ENCODE assay signal across 1 cellular context in the genomic region with DNA sequence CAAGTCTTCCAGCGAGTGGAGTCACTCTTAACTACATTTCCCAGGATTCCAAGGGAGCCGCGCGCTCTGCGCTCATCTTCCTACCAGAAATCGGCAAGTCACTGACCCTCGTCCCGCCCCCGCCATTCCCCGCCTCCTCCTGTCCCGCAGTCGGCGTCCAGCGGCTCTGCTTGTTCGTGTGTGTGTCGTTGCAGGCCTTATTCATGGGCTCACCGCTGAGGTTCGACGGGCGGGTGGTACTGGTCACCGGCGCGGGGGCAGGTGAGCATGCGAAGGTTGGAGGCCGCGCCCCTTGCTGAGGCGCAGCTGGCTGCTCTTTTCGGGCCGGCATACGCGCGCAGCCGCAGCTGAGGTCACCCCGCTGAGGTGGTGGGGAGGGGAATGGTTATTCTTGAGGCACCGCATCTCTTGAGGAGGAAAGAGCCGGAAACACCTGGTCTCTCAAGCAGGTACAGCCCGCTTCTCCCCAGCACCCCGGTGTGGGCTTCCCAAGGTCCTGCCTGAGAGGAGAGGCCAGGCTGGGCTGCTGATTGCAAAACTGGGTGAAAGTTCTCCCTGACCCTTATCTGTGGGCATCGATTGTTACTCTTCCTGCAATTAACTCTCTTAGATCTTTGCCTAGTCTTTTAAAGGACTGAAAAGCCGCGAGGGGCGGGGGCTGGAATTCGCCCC.
TF ChIP-seq lines count a peak whose summit lies in the region.

A gene with protein sequence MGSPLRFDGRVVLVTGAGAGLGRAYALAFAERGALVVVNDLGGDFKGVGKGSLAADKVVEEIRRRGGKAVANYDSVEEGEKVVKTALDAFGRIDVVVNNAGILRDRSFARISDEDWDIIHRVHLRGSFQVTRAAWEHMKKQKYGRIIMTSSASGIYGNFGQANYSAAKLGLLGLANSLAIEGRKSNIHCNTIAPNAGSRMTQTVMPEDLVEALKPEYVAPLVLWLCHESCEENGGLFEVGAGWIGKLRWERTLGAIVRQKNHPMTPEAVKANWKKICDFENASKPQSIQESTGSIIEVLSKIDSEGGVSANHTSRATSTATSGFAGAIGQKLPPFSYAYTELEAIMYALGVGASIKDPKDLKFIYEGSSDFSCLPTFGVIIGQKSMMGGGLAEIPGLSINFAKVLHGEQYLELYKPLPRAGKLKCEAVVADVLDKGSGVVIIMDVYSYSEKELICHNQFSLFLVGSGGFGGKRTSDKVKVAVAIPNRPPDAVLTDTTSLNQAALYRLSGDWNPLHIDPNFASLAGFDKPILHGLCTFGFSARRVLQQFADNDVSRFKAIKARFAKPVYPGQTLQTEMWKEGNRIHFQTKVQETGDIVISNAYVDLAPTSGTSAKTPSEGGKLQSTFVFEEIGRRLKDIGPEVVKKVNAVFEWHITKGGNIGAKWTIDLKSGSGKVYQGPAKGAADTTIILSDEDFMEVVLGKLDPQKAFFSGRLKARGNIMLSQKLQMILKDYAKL (plus strand): TSS at position 125 of the 672 bp plus-strand sequence. CDS start 79 bp downstream, at position 204.

TF ChIP-seq in K562, 482 proteins besides CTCF, POLR2A, EP300 and RAD21 (continued from another document and continues in another):
- TF ChIP-seq, protein P1, sequence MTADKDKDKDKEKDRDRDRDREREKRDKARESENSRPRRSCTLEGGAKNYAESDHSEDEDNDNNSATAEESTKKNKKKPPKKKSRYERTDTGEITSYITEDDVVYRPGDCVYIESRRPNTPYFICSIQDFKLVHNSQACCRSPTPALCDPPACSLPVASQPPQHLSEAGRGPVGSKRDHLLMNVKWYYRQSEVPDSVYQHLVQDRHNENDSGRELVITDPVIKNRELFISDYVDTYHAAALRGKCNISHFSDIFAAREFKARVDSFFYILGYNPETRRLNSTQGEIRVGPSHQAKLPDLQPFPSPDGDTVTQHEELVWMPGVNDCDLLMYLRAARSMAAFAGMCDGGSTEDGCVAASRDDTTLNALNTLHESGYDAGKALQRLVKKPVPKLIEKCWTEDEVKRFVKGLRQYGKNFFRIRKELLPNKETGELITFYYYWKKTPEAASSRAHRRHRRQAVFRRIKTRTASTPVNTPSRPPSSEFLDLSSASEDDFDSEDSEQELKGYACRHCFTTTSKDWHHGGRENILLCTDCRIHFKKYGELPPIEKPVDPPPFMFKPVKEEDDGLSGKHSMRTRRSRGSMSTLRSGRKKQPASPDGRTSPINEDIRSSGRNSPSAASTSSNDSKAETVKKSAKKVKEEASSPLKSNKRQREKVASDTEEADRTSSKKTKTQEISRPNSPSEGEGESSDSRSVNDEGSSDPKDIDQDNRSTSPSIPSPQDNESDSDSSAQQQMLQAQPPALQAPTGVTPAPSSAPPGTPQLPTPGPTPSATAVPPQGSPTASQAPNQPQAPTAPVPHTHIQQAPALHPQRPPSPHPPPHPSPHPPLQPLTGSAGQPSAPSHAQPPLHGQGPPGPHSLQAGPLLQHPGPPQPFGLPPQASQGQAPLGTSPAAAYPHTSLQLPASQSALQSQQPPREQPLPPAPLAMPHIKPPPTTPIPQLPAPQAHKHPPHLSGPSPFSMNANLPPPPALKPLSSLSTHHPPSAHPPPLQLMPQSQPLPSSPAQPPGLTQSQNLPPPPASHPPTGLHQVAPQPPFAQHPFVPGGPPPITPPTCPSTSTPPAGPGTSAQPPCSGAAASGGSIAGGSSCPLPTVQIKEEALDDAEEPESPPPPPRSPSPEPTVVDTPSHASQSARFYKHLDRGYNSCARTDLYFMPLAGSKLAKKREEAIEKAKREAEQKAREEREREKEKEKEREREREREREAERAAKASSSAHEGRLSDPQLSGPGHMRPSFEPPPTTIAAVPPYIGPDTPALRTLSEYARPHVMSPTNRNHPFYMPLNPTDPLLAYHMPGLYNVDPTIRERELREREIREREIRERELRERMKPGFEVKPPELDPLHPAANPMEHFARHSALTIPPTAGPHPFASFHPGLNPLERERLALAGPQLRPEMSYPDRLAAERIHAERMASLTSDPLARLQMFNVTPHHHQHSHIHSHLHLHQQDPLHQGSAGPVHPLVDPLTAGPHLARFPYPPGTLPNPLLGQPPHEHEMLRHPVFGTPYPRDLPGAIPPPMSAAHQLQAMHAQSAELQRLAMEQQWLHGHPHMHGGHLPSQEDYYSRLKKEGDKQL (CRISPR knock-in tag; IDR thresholded peaks at IDR 0.05; ENCODE audit: borderline replicate concordance): no peak
- TF ChIP-seq ZNF224 (CRISPR knock-in tag; IDR thresholded peaks at IDR 0.05) (0 out of 2 replicates have a peak, but pooled peaks have one; percentile 42), SMARCA4 (IDR thresholded peaks at IDR 0.05) (peak; percentile 44; the same call in 1 of the 2 replicates), MAFG (tag; conservative IDR thresholded peaks at IDR 0.05) (peak; percentile 70), NBN (IDR thresholded peaks at IDR 0.05; ENCODE audit: low read depth) (peak; percentile 78), CTBP1 (IDR thresholded peaks at IDR 0.05; ENCODE audit: borderline replicate concordance) (peak; percentile 78), NR2C2 (CRISPR knock-in tag; IDR thresholded peaks at IDR 0.05) (peak; percentile 83), NR2C2 (tag; IDR thresholded peaks at IDR 0.05) (peak; percentile 82), POLR2B (IDR thresholded peaks at IDR 0.05; ENCODE audit: low read depth, partially characterized antibody) (peak; percentile 86), C11orf30 (IDR thresholded peaks at IDR 0.05; ENCODE audit: low read depth) (peak; percentile 82), XRCC5 (IDR thresholded peaks at IDR 0.05; ENCODE audit: low read depth, low read length) (0 out of 2 replicates have a peak, but pooled peaks have one; percentile 39), HCFC1 (IDR thresholded peaks at IDR 0.05; ENCODE audit: low read depth, low read length) (peak; percentile 89), PHF8 (IDR thresholded peaks at IDR 0.05; ENCODE audit: borderline replicate concordance, low read length) (peak; percentile 87), ARID1B (IDR thresholded peaks at IDR 0.05) (peak; percentile 45), TOE1 (IDR thresholded peaks at IDR 0.05; ENCODE audit: borderline replicate concordance) (no peak), TOE1 (CRISPR knock-in tag; IDR thresholded peaks at IDR 0.05; ENCODE audit: borderline replicate concordance, low read depth) (peak; percentile 70; the same call in 1 of the 2 replicates), ZNF316 (IDR thresholded peaks at IDR 0.05) (peak; percentile 84), ETV1 (tag; conservative IDR thresholded peaks at IDR 0.05; ENCODE audit: low read depth) (peak; percentile 61), NR3C1 (CRISPR knock-in tag; IDR thresholded peaks at IDR 0.05) (no peak), YY1 (IDR thresholded peaks at IDR 0.05; ENCODE audit: borderline replicate concordance in 1 of 3, control insufficient read depth in 1 of 3, extremely low read depth in 1 of 3, insufficient read depth in 3 of 3, insufficient read length in 1 of 3, insufficient replicate concordance in 2 of 3, low read depth in 1 of 3, low read length in 2 of 3) (peak in 2 of 3 experiments; percentile 72 to 90), EP400 (IDR thresholded peaks at IDR 0.05) (peak; percentile 76)
- TF ChIP-seq, protein P2, sequence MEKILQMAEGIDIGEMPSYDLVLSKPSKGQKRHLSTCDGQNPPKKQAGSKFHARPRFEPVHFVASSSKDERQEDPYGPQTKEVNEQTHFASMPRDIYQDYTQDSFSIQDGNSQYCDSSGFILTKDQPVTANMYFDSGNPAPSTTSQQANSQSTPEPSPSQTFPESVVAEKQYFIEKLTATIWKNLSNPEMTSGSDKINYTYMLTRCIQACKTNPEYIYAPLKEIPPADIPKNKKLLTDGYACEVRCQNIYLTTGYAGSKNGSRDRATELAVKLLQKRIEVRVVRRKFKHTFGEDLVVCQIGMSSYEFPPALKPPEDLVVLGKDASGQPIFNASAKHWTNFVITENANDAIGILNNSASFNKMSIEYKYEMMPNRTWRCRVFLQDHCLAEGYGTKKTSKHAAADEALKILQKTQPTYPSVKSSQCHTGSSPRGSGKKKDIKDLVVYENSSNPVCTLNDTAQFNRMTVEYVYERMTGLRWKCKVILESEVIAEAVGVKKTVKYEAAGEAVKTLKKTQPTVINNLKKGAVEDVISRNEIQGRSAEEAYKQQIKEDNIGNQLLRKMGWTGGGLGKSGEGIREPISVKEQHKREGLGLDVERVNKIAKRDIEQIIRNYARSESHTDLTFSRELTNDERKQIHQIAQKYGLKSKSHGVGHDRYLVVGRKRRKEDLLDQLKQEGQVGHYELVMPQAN (IDR thresholded peaks at IDR 0.05; ENCODE audit: borderline replicate concordance): peak; percentile 81; the same call in 1 of the 2 replicates
- TF ChIP-seq, protein P3, sequence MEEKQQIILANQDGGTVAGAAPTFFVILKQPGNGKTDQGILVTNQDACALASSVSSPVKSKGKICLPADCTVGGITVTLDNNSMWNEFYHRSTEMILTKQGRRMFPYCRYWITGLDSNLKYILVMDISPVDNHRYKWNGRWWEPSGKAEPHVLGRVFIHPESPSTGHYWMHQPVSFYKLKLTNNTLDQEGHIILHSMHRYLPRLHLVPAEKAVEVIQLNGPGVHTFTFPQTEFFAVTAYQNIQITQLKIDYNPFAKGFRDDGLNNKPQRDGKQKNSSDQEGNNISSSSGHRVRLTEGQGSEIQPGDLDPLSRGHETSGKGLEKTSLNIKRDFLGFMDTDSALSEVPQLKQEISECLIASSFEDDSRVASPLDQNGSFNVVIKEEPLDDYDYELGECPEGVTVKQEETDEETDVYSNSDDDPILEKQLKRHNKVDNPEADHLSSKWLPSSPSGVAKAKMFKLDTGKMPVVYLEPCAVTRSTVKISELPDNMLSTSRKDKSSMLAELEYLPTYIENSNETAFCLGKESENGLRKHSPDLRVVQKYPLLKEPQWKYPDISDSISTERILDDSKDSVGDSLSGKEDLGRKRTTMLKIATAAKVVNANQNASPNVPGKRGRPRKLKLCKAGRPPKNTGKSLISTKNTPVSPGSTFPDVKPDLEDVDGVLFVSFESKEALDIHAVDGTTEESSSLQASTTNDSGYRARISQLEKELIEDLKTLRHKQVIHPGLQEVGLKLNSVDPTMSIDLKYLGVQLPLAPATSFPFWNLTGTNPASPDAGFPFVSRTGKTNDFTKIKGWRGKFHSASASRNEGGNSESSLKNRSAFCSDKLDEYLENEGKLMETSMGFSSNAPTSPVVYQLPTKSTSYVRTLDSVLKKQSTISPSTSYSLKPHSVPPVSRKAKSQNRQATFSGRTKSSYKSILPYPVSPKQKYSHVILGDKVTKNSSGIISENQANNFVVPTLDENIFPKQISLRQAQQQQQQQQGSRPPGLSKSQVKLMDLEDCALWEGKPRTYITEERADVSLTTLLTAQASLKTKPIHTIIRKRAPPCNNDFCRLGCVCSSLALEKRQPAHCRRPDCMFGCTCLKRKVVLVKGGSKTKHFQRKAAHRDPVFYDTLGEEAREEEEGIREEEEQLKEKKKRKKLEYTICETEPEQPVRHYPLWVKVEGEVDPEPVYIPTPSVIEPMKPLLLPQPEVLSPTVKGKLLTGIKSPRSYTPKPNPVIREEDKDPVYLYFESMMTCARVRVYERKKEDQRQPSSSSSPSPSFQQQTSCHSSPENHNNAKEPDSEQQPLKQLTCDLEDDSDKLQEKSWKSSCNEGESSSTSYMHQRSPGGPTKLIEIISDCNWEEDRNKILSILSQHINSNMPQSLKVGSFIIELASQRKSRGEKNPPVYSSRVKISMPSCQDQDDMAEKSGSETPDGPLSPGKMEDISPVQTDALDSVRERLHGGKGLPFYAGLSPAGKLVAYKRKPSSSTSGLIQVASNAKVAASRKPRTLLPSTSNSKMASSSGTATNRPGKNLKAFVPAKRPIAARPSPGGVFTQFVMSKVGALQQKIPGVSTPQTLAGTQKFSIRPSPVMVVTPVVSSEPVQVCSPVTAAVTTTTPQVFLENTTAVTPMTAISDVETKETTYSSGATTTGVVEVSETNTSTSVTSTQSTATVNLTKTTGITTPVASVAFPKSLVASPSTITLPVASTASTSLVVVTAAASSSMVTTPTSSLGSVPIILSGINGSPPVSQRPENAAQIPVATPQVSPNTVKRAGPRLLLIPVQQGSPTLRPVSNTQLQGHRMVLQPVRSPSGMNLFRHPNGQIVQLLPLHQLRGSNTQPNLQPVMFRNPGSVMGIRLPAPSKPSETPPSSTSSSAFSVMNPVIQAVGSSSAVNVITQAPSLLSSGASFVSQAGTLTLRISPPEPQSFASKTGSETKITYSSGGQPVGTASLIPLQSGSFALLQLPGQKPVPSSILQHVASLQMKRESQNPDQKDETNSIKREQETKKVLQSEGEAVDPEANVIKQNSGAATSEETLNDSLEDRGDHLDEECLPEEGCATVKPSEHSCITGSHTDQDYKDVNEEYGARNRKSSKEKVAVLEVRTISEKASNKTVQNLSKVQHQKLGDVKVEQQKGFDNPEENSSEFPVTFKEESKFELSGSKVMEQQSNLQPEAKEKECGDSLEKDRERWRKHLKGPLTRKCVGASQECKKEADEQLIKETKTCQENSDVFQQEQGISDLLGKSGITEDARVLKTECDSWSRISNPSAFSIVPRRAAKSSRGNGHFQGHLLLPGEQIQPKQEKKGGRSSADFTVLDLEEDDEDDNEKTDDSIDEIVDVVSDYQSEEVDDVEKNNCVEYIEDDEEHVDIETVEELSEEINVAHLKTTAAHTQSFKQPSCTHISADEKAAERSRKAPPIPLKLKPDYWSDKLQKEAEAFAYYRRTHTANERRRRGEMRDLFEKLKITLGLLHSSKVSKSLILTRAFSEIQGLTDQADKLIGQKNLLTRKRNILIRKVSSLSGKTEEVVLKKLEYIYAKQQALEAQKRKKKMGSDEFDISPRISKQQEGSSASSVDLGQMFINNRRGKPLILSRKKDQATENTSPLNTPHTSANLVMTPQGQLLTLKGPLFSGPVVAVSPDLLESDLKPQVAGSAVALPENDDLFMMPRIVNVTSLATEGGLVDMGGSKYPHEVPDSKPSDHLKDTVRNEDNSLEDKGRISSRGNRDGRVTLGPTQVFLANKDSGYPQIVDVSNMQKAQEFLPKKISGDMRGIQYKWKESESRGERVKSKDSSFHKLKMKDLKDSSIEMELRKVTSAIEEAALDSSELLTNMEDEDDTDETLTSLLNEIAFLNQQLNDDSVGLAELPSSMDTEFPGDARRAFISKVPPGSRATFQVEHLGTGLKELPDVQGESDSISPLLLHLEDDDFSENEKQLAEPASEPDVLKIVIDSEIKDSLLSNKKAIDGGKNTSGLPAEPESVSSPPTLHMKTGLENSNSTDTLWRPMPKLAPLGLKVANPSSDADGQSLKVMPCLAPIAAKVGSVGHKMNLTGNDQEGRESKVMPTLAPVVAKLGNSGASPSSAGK (IDR thresholded peaks at IDR 0.05): peak; percentile 24; the same call in 1 of the 2 replicates
- TF ChIP-seq, protein P4, sequence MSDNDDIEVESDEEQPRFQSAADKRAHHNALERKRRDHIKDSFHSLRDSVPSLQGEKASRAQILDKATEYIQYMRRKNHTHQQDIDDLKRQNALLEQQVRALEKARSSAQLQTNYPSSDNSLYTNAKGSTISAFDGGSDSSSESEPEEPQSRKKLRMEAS (CRISPR knock-in tag; IDR thresholded peaks at IDR 0.05): peak; percentile 73; the same call in 1 of the 2 replicates
- TF ChIP-seq, protein P5, sequence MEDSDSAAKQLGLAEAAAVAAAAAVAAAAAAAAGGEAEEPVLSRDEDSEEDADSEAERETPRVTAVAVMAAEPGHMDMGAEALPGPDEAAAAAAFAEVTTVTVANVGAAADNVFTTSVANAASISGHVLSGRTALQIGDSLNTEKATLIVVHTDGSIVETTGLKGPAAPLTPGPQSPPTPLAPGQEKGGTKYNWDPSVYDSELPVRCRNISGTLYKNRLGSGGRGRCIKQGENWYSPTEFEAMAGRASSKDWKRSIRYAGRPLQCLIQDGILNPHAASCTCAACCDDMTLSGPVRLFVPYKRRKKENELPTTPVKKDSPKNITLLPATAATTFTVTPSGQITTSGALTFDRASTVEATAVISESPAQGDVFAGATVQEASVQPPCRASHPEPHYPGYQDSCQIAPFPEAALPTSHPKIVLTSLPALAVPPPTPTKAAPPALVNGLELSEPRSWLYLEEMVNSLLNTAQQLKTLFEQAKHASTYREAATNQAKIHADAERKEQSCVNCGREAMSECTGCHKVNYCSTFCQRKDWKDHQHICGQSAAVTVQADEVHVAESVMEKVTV (CRISPR knock-in tag; IDR thresholded peaks at IDR 0.05): 0 out of 2 replicates have a peak, but pooled peaks have one; percentile 10
